28 cellular contexts compared by ENCODE assay signal in the genomic region with DNA sequence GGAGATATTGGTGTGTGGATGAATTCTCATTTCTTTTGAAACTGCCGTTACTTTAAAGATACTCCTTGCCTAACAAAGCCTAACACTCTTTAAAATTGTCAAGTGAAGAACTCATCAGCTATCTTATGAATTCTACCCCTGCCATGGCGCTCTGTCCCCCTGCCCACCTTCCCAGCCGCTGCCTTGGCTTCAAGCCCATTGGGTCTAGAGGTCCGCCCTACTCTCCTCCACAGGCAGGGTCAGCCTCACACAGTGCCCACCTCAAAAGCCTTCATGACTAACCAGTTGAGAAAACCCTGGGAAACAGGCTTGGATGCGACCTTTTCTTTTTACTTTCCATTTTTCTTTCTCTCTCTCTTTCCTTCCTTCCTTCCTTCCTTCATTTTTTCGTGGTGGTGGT.
"Had no signal": no experiment of that assay in that cellular context is flagged by ENCODE, and none has a peak within 500 bp of the region (broad histone marks: within the 10 kb centered on the region; RNA-seq: fewer than 3 reads in every experiment).

No MANE protein-coding gene starts in this region.

- H3K36me3 Mint-ChIP-seq: natural killer cell; stimulated activated effector memory CD8-positive, alpha-beta T cell treated with anti-CD3 and anti-CD28 coated beads, Interleukin-12 subunit alpha, Interleukin-12 subunit beta, amount 100 ng/mL, for 72 hours had no signal

- H3K4me1 ChIP-seq: esophagus muscularis mucosa, foreskin keratinocyte, gastroesophageal sphincter, psoas muscle, sigmoid colon, testis, tibial nerve, upper lobe of left lung had no signal

- H3K4me3 ChIP-seq: coronary artery, esophagus muscularis mucosa, gastroesophageal sphincter, heart left ventricle, hepatocyte, lung, ovary, psoas muscle, sigmoid colon, testis, tibial nerve, upper lobe of left lung had no signal

- H3K27me3 ChIP-seq: gastroesophageal sphincter, ovary, testis, upper lobe of left lung had no signal

- H3K9me3 ChIP-seq: ovary, testis had no signal

- H3K79me2 ChIP-seq: hepatocyte had no signal

- H3K4me3 Mint-ChIP-seq: memory B cell; natural killer cell; stimulated activated effector memory CD8-positive, alpha-beta T cell treated with anti-CD3 and anti-CD28 coated beads, Interleukin-12 subunit alpha, Interleukin-12 subunit beta, amount 100 ng/mL, for 72 hours had no signal

- H3K9me3 Mint-ChIP-seq: natural killer cell had no signal

- DNase-seq: dermis blood vessel endothelial cell; effector memory CD4-positive, alpha-beta T cell; foreskin keratinocyte; heart left ventricle; kidney; natural killer cell; nucleus accumbens; ovary; psoas muscle; right cardiac atrium; sigmoid colon; stimulated activated CD4-positive, alpha-beta T cell treated with anti-CD3 and anti-CD28 coated beads, Interleukin-2, amount 100 ng/mL, for 24 hours; stimulated activated CD4-positive, alpha-beta T cell treated with anti-CD3 and anti-CD28 coated beads, Interleukin-4, amount 100 ng/mL, for 24 hours; stimulated activated naive CD8-positive, alpha-beta T cell treated with anti-CD3 and anti-CD28 coated beads, Interleukin-15, Interleukin-2, amounts not matched to agents 100 U/mL and 50 U/mL, for 24 hours; substantia nigra; testis; upper lobe of left lung had no signal

- H3K36me3 ChIP-seq: esophagus muscularis mucosa, gastroesophageal sphincter, heart left ventricle, ovary, sigmoid colon, tibial nerve, upper lobe of left lung had no signal

- ATAC-seq: foreskin keratinocyte; gastroesophageal sphincter; heart left ventricle; left lobe of liver; natural killer cell; psoas muscle; right cardiac atrium; stimulated activated effector memory CD8-positive, alpha-beta T cell treated with anti-CD3 and anti-CD28 coated beads, Interleukin-12 subunit alpha, Interleukin-12 subunit beta, amount 100 ng/mL, for 72 hours; stimulated activated naive CD8-positive, alpha-beta T cell treated with anti-CD3 and anti-CD28 coated beads, Interleukin-15, Interleukin-2, amounts not matched to agents 100 U/mL and 50 U/mL, for 24 hours had no signal

- FAIRE-seq: endothelial cell of umbilical vein, kidney, urothelium cell line had no signal

- H3K27ac Mint-ChIP-seq: memory B cell; natural killer cell; stimulated activated effector memory CD8-positive, alpha-beta T cell treated with anti-CD3 and anti-CD28 coated beads, Interleukin-12 subunit alpha, Interleukin-12 subunit beta, amount 100 ng/mL, for 72 hours had no signal

- H2AFZ ChIP-seq: hepatocyte had no signal

- H3K4me1 Mint-ChIP-seq: natural killer cell had no signal

- H3K27ac ChIP-seq: coronary artery, esophagus muscularis mucosa, foreskin keratinocyte, gastroesophageal sphincter, heart left ventricle, hepatocyte, ovary, psoas muscle, sigmoid colon, testis, tibial nerve, upper lobe of left lung had no signal

- H3K4me2 ChIP-seq: hepatocyte had no signal
